In the genomic region with DNA sequence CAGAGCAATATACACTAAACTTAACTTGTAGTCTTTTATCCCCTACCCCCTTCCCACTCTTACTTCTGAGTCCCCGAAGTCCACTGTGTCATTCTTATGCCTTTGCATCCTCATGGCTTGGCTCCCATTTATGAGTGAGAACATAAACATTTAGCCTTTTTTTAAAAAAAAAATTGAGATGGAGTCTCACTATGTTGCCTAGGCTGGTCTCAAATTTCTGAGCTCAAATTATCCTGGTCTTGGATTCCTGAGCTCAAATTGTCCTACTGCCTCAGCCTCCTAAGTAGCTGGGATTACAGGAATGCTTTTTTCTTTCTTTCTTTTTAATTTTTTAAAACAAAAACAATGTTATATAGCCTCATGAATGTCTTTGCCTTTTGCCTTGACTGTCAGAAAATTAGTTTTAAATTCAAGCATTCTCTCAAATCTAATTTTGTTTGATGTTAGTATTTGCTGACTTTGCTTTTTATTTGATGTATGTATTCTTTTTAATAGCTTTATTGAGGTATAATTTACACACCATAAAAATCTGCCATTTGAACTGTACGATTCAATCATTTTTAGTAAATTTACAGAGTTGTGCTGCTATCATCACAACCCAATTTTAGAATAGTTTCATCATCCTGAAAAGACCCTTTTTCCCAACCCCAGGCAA, we compare ENCODE assay signal across 28 cellular contexts. TPM values are rescaled to one million over a fixed set of nuclear protein-coding genes. Genes with fewer than 3 reads are reported as not detected.
DNase-seq lines count a peak whose midpoint lies in the region; ATAC-seq, FAIRE-seq and TF ChIP-seq lines count a peak whose summit lies in the region.
"Had no signal": no experiment of that assay in that cellular context is flagged by ENCODE, and none has a peak within 500 bp of the region (broad histone marks: within the 10 kb centered on the region; RNA-seq: fewer than 3 reads in every experiment).

No MANE protein-coding gene starts in this region.

- no peaks in the 10 kb centered on the region for H3K36me3 Mint-ChIP-seq in activated T-helper 2 cell treated with anti-CD3 and anti-CD28 coated beads, Interferon-gamma antibody, Interleukin-2, Interleukin-4, amounts not matched to agents 10 μg/mL and 5 μg/mL and 100 μg/mL, durations not matched to agents 14 hours and 24 hours and 36 hours (ENCODE audit: low read depth)
- H3K36me3 Mint-ChIP-seq: CD14-positive monocyte had no signal

- TF ChIP-seq CTCF in HepG2 (CRISPR knock-in tag; IDR thresholded peaks at IDR 0.05), result no peak
- no peak for TF ChIP-seq CTCF in right lobe of liver (IDR thresholded peaks at IDR 0.05)
- TF ChIP-seq CTCF in K562 (IDR thresholded peaks at IDR 0.05 in 2 of 3, conservative IDR thresholded peaks at IDR 0.05 in 1 of 3; ENCODE audit: insufficient read depth in 2 of 3, low read depth in 1 of 3, low read length in 3 of 3), result no peak

- H3K4me3 ChIP-seq in HepG2 (replicated peaks in 1 of 3; ENCODE audit: insufficient read depth in 1 of 3, low read depth in 2 of 3, low read length in 3 of 3) (no peak overlapping the region), right lobe of liver (no peak overlapping the region), K562 (no peak overlapping the region)
- H3K4me3 ChIP-seq: BLaER1 treated with 17β-estradiol and CSF1 and Interleukin-3, amounts not matched to agents 10 nM and 100 nM; GM23338; HAP-1 had no signal

- H3K36me3 ChIP-seq in HepG2 (replicated peaks in 1 of 2; ENCODE audit: control insufficient read depth in 1 of 2, insufficient read depth in 2 of 2, low read length in 2 of 2) (no peaks in the 10 kb centered on the region), right lobe of liver (no peaks in the 10 kb centered on the region), K562 (ENCODE audit: control insufficient read depth, insufficient read depth, low read length) (no peaks in the 10 kb centered on the region)
- H3K36me3 ChIP-seq: BE2C, HAP-1 had no signal

- BruUV-seq in HepG2 (replicated peaks; lab: Mats Ljungman, UMichigan), result no TSS peak
- BruUV-seq in K562 (replicated peaks; lab: Mats Ljungman, UMichigan), result no TSS peak

- no peak overlapping the region for H3K9ac ChIP-seq in HepG2 (ENCODE audit: insufficient read depth, low read depth, low read length)
- no peak overlapping the region for H3K9ac ChIP-seq in K562 (ENCODE audit: insufficient read depth in 1 of 2, low read depth in 2 of 2, low read length in 2 of 2)
- H3K9ac ChIP-seq: BLaER1 treated with 17β-estradiol and CSF1 and Interleukin-3, amounts not matched to agents 10 nM and 100 nM had no signal

- H2AFZ ChIP-seq in HepG2 (ENCODE audit: low read length) (no peak overlapping the region), K562 (ENCODE audit: low read depth, low read length) (no peak overlapping the region)
- H2AFZ ChIP-seq: GM23338 had no signal

- in situ Hi-C loops in HepG2 (cut with HindIII; ENCODE audit: extremely low pct_ligation_motif_present, low pct_unique_long_range_greater_than_20kb) (no loop called here), K562 (cut with MboI) (no loop called here)

- H3K9me3 ChIP-seq in HepG2 (ENCODE audit: low read length) (no peaks in the 10 kb centered on the region), right lobe of liver (no peaks in the 10 kb centered on the region), K562 (replicated peaks; ENCODE audit: control insufficient read depth, insufficient read depth, low read depth, low read length) (no peaks in the 10 kb centered on the region)
- H3K9me3 ChIP-seq: BE2C, HAP-1 had no signal

- POLR2A ChIA-PET in HepG2 (lab: Yijun Ruan, JAX), result no interaction called here
- POLR2A ChIA-PET in K562 (lab: Yijun Ruan, JAX), result no interaction called here

- H3K27ac ChIP-seq in HepG2 (ENCODE audit: extremely low read length, insufficient read depth, low read length) (no peak overlapping the region), right lobe of liver (no peak overlapping the region), K562 (ENCODE audit: extremely low read depth, low read depth, low read length) (no peak overlapping the region)
- H3K27ac ChIP-seq: 22Rv1 had no signal

- intact Hi-C loops in HepG2 (cut with micrococcal nuclease; ENCODE audit: unreplicated experiment) (no loop called here), right lobe of liver (cut with DNase I) (no loop called here), K562 (cut with micrococcal nuclease) (no loop called here)
- intact Hi-C loops in activated T-helper 2 cell treated with anti-CD3 and anti-CD28 coated beads, Interferon-gamma antibody, Interleukin-2, Interleukin-4, amounts not matched to agents 10 μg/mL and 5 μg/mL and 100 μg/mL, durations not matched to agents 14 hours and 24 hours and 36 hours (cut with micrococcal nuclease), result no loop called here

- H3K79me2 ChIP-seq in HepG2 (ENCODE audit: insufficient read depth, low read length) (no peaks in the 10 kb centered on the region), K562 (ENCODE audit: control insufficient read depth, insufficient read depth, low read length) (no peaks in the 10 kb centered on the region)

- H4K20me1 ChIP-seq in HepG2 (ENCODE audit: insufficient read depth, low read length) (no peaks in the 10 kb centered on the region), K562 (replicated peaks; ENCODE audit: control insufficient read depth, insufficient read depth, low read length) (no peaks in the 10 kb centered on the region)
- H4K20me1 ChIP-seq: BLaER1 treated with 17β-estradiol and CSF1 and Interleukin-3, amounts not matched to agents 10 nM and 100 nM had no signal

- H3K27ac Mint-ChIP-seq in activated T-helper 2 cell treated with anti-CD3 and anti-CD28 coated beads, Interferon-gamma antibody, Interleukin-2, Interleukin-4, amounts not matched to agents 10 μg/mL and 5 μg/mL and 100 μg/mL, durations not matched to agents 14 hours and 24 hours and 36 hours, result no peak overlapping the region
- H3K27ac Mint-ChIP-seq: CD4-positive, alpha-beta T cell; CD8-positive, alpha-beta memory T cell; GM23338; HFFc6 had no signal

- no peaks in the 10 kb centered on the region for H3K27me3 ChIP-seq in HepG2 (ENCODE audit: control insufficient read depth in 1 of 2, insufficient read depth in 2 of 2, low read length in 2 of 2)
- H3K27me3 ChIP-seq in right lobe of liver, result no peaks in the 10 kb centered on the region
- no peaks in the 10 kb centered on the region for H3K27me3 ChIP-seq in K562 (ENCODE audit: control insufficient read depth in 2 of 2, insufficient read depth in 2 of 2, low read length in 2 of 2)
- H3K27me3 ChIP-seq: BE2C; BLaER1 treated with 17β-estradiol and CSF1 and Interleukin-3, amounts not matched to agents 10 nM and 100 nM had no signal

- TF ChIP-seq RAD21 in HepG2 (CRISPR knock-in tag; IDR thresholded peaks at IDR 0.05) (no peak), K562 (CRISPR knock-in tag; conservative IDR thresholded peaks at IDR 0.05 in 1 of 2, IDR thresholded peaks at IDR 0.05 in 1 of 2) (no peak)

- CTCF ChIA-PET in HepG2 (lab: Yijun Ruan, JAX; ENCODE audit: low intra/inter-chr PET ratio, low total read pairs), result no interaction called here
- CTCF ChIA-PET in K562 (lab: Yijun Ruan, JAX; ENCODE audit: low intra/inter-chr PET ratio), result no interaction called here

- no peaks in the 10 kb centered on the region for H3K27me3 Mint-ChIP-seq in activated T-helper 2 cell treated with anti-CD3 and anti-CD28 coated beads, Interferon-gamma antibody, Interleukin-2, Interleukin-4, amounts not matched to agents 10 μg/mL and 5 μg/mL and 100 μg/mL, durations not matched to agents 14 hours and 24 hours and 36 hours (ENCODE audit: low read depth)
- H3K27me3 Mint-ChIP-seq: CD4-positive, alpha-beta T cell; CD8-positive, alpha-beta memory T cell had no signal

- FAIRE-seq in HepG2 (lab: Jason Lieb, UNC) (no peak), GM19239 (lab: Jason Lieb, UNC) (peak; percentile 33), K562 (lab: Jason Lieb, UNC) (no peak)
- FAIRE-seq: A204.1, D721Med, GM12891, GM18507, H54 had no signal

- H3K9me3 Mint-ChIP-seq in activated T-helper 2 cell treated with anti-CD3 and anti-CD28 coated beads, Interferon-gamma antibody, Interleukin-2, Interleukin-4, amounts not matched to agents 10 μg/mL and 5 μg/mL and 100 μg/mL, durations not matched to agents 14 hours and 24 hours and 36 hours, result peaks cover 14% of the 10 kb centered on the region
- H3K9me3 Mint-ChIP-seq: CD8-positive, alpha-beta memory T cell; HFFc6 had no signal

- TF ChIP-seq POLR2A in HepG2 (IDR thresholded peaks at IDR 0.05; ENCODE audit: insufficient read depth in 1 of 2, low read depth in 2 of 2, low read length in 2 of 2), result no peak
- no peak for TF ChIP-seq POLR2A in right lobe of liver (IDR thresholded peaks at IDR 0.05)
- TF ChIP-seq POLR2A in K562 (conservative IDR thresholded peaks at IDR 0.05), result no peak

- TF ChIP-seq EP300 in HepG2 (IDR thresholded peaks at IDR 0.05; ENCODE audit: low read depth in 2 of 2, low read length in 2 of 2) (no peak), HepG2 (CRISPR knock-in tag; IDR thresholded peaks at IDR 0.05; ENCODE audit: borderline replicate concordance) (no peak), K562 (IDR thresholded peaks at IDR 0.05; ENCODE audit: low read length) (no peak)

- 17% methylated on average over 2 of the region's 2 CpGs for WGBS in HepG2 (ENCODE audit: low lambda C conversion rate)
- WGBS in right lobe of liver (ENCODE audit: insufficient coverage, low coverage, low lambda C conversion rate, missing lambda C conversion rate), result 87% methylated on average over 2 of the region's 2 CpGs
- WGBS in K562 (ENCODE audit: insufficient coverage, low coverage, missing lambda C conversion rate), result 10% methylated on average over 2 of the region's 2 CpGs

- H3K9me1 ChIP-seq in K562 (ENCODE audit: control insufficient read depth, insufficient read depth, low read length), result no peaks in the 10 kb centered on the region

- H3K4me1 Mint-ChIP-seq in activated T-helper 2 cell treated with anti-CD3 and anti-CD28 coated beads, Interferon-gamma antibody, Interleukin-2, Interleukin-4, amounts not matched to agents 10 μg/mL and 5 μg/mL and 100 μg/mL, durations not matched to agents 14 hours and 24 hours and 36 hours (ENCODE audit: low read depth), result peaks cover 3% of the 10 kb centered on the region
- H3K4me1 Mint-ChIP-seq: CD8-positive, alpha-beta memory T cell had no signal

- H3K4me2 ChIP-seq in HepG2 (ENCODE audit: low read depth, low read length) (no peak overlapping the region), K562 (ENCODE audit: insufficient read depth, low read length) (no peak overlapping the region)
- H3K4me2 ChIP-seq: GM23338 had no signal

- ATAC-seq in HepG2, result no peak
- ATAC-seq in right lobe of liver, result no peak
- no peak for ATAC-seq in K562
- ATAC-seq in HG02588 (IDR thresholded peaks at IDR 0.05; ENCODE audit: unreplicated experiment), result no peak
- ATAC-seq in GM21447 (IDR thresholded peaks at IDR 0.05; ENCODE audit: unreplicated experiment), result no peak
- no peak for ATAC-seq in HG03565 (IDR thresholded peaks at IDR 0.05; ENCODE audit: unreplicated experiment)
- ATAC-seq: GM23338 had no signal

- H3K4me1 ChIP-seq in HepG2 (ENCODE audit: insufficient read depth, low read length) (no peaks in the 10 kb centered on the region), right lobe of liver (no peaks in the 10 kb centered on the region), K562 (replicated peaks in 1 of 2; ENCODE audit: control insufficient read depth in 2 of 2, insufficient read depth in 2 of 2, low read length in 2 of 2) (no peaks in the 10 kb centered on the region)
- H3K4me1 ChIP-seq: BE2C, HAP-1 had no signal

- DNase-seq in HepG2 (ENCODE audit: low spot score) (no peak), right lobe of liver (no peak), GM19239 (ENCODE audit: insufficient read length, low spot score) (no peak), K562 (ENCODE audit: extremely low read depth in 1 of 4, low spot score in 3 of 4) (no peak)
- no peak for DNase-seq in activated T-helper 2 cell treated with anti-CD3 and anti-CD28 coated beads, Interferon-gamma antibody, Interleukin-2, Interleukin-4, amounts not matched to agents 10 μg/mL and 5 μg/mL and 100 μg/mL, durations not matched to agents 14 hours and 24 hours and 36 hours (ENCODE audit: low spot score)
- DNase-seq: ACHN; AML-193; BE2C; CD4-positive, alpha-beta T cell; CD8-positive, alpha-beta memory T cell; DMS 273 treated with DMSO at 0.1 percent for 48 hours; DMS53; DMS79 treated with DMSO at 0.1 percent for 48 hours; GF-D8; HFFc6 had no signal

- H3K4me3 Mint-ChIP-seq in activated T-helper 2 cell treated with anti-CD3 and anti-CD28 coated beads, Interferon-gamma antibody, Interleukin-2, Interleukin-4, amounts not matched to agents 10 μg/mL and 5 μg/mL and 100 μg/mL, durations not matched to agents 14 hours and 24 hours and 36 hours (ENCODE audit: low read depth), result no peak overlapping the region
- H3K4me3 Mint-ChIP-seq: CD14-positive monocyte; CD4-positive, alpha-beta T cell; CD8-positive, alpha-beta memory T cell; GM23338; HFFc6 had no signal

RNA-seq across cellular contexts. Expression of a gene that starts 46.9 kb away (rescaled TPM):
- total RNA-seq in HepG2 (2016; rRNA removed; fragmentation: Illumina TruSeq; extraction: Trizol) (5.5 and 25.9 TPM in 2 replicates), right lobe of liver (10 to 100 TPM; 23.4 to 83.1 (median 44.4) TPM), K562 (2014; rRNA removed) (4.7 and 5.7 TPM in 2 replicates), K562 (2014; rRNA removed; fragmentation: Illumina TruSeq; extraction: Trizol) (7.7 and 8.9 TPM in 2 replicates), K562 (2015; rRNA removed; fragmentation: Illumina TruSeq; extraction: Trizol) (7.1 TPM in 2 replicates), K562 (2021) (13.7 and 14.2 TPM in 2 replicates)
- 2.7 and 3.1 TPM in 2 replicates for total RNA-seq in HepG2 (2016; cell fraction: cytosol; rRNA removed; fragmentation: Illumina TruSeq; extraction: Trizol; ENCODE audit: low read depth)
- 5.7 and 27.3 TPM in 2 replicates for total RNA-seq in HepG2 (2016; cell fraction: insoluble cytoplasmic fraction; rRNA removed; fragmentation: Illumina TruSeq; extraction: Trizol)
- total RNA-seq in HepG2 (2016; cell fraction: membrane; rRNA removed; fragmentation: Illumina TruSeq; extraction: Trizol), result 4.4 and 4.9 TPM in 2 replicates
- total RNA-seq in HepG2 (2016; cell fraction: nucleus; rRNA removed; fragmentation: Illumina TruSeq; extraction: Trizol), result 68.6 TPM in 2 replicates
- polyA plus RNA-seq in HepG2 (2011; rRNA removed) (60.6 and 64.4 TPM in 2 replicates), K562 (2011; rRNA removed) (6.4 and 6.7 TPM in 2 replicates), K562 (2014; fragmentation: Illumina TruSeq; extraction: Trizol) (2.7 and 3.6 TPM in 2 replicates), K562 (2014; fragmentation: Nextera tagmentation; extraction: Ambion mirVana) (1 to 10 TPM; 1.2 to 1.6 TPM), K562 (2014; rRNA removed) (4.1 and 4.9 TPM in 2 replicates)
- polyA plus RNA-seq in HepG2 (2011; cell fraction: cytosol; rRNA removed), result 15.1 and 18.0 TPM in 2 replicates
- 119 and 131 TPM in 2 replicates for polyA plus RNA-seq in HepG2 (2011; cell fraction: nucleus; rRNA removed)
- 6.7 and 12.3 TPM in 2 replicates for polyA plus RNA-seq in HepG2 (2012)
- 1.2 and 1.6 TPM in 2 replicates for polyA plus RNA-seq in HepG2 (2016; cell fraction: cytosol; fragmentation: Illumina TruSeq; extraction: Trizol; ENCODE audit: low read depth)
- polyA plus RNA-seq in HepG2 (2016; cell fraction: insoluble cytoplasmic fraction; fragmentation: Illumina TruSeq; extraction: Trizol; ENCODE audit: low read depth), result 3.7 and 4.3 TPM in 2 replicates
- 1.9 and 2.3 TPM in 2 replicates for polyA plus RNA-seq in HepG2 (2016; cell fraction: membrane; fragmentation: Illumina TruSeq; extraction: Trizol; ENCODE audit: low read depth)
- 93.3 and 117 TPM in 2 replicates for polyA plus RNA-seq in HepG2 (2016; cell fraction: nucleus; fragmentation: Illumina TruSeq; extraction: Trizol; ENCODE audit: insufficient read depth, low read depth)
- polyA minus RNA-seq in HepG2 (2011; rRNA and poly(A)+ RNA removed; ENCODE audit: low replicate concordance), result 12.8 and 49.4 TPM in 2 replicates
- 11.4 and 16.5 TPM in 2 replicates for polyA minus RNA-seq in HepG2 (2011; cell fraction: cytosol; rRNA and poly(A)+ RNA removed)
- polyA minus RNA-seq in HepG2 (2011; cell fraction: nucleus; rRNA and poly(A)+ RNA removed), result 170 and 306 TPM in 2 replicates
- total RNA-seq in K562 (2011; cell fraction: chromatin; rRNA removed; ENCODE audit: low replicate concordance), result 29.4 and 39.8 TPM in 2 replicates
- 14.0 and 18.4 TPM in 2 replicates for total RNA-seq in K562 (2011; cell fraction: nucleolus; rRNA removed)
- total RNA-seq in K562 (2011; cell fraction: nucleoplasm; rRNA removed), result 16.1 and 21.3 TPM in 2 replicates
- polyA plus RNA-seq in K562 (2011; cell fraction: cytosol; rRNA removed), result 1.8 and 2.5 TPM in 2 replicates
- polyA plus RNA-seq in K562 (2011; cell fraction: nucleus; rRNA removed), result 24.5 and 25.4 TPM in 2 replicates
- polyA plus RNA-seq in K562 (2012), result 2.3 and 5.2 TPM in 2 replicates
- polyA minus RNA-seq in K562 (2011; rRNA and poly(A)+ RNA removed), result 26.5 and 26.9 TPM in 2 replicates
- polyA minus RNA-seq in K562 (2011; cell fraction: cytosol; rRNA and poly(A)+ RNA removed), result 9.8 and 10.7 TPM in 2 replicates
- polyA minus RNA-seq in K562 (2011; cell fraction: nucleus; rRNA and poly(A)+ RNA removed), result 21.9 and 33.7 TPM in 2 replicates
- total RNA-seq in activated T-helper 2 cell treated with anti-CD3 and anti-CD28 coated beads, Interferon-gamma antibody, Interleukin-2, Interleukin-4, amounts not matched to agents 10 μg/mL and 5 μg/mL and 100 μg/mL, durations not matched to agents 14 hours and 24 hours and 36 hours, result 122 and 140 TPM in 2 replicates
